Comparison of ENCODE assay signal across 16 cellular contexts in genomic region chr19:46320559-46320958, GRCh38. TPM values are rescaled to one million over a fixed set of nuclear protein-coding genes. Genes with fewer than 3 reads are reported as not detected.
DNase-seq lines count a peak whose midpoint lies in the region; ATAC-seq and TF ChIP-seq lines count a peak whose summit lies in the region.
"Had no signal": no experiment of that assay in that cellular context is flagged by ENCODE, and none has a peak within 500 bp of the region (broad histone marks: within the 10 kb centered on the region; RNA-seq: fewer than 3 reads in every experiment).

No MANE protein-coding gene starts in this region.

- no peak for DNase-seq in activated naive CD8-positive, alpha-beta T cell treated with anti-CD3 and anti-CD28 coated beads for 36 hours
- no peak for DNase-seq in activated naive CD8-positive, alpha-beta T cell treated with anti-CD3 and anti-CD28 coated beads, Interleukin-2, amount 50 U/mL, for 24 hours
- DNase-seq in endothelial cell (ENCODE audit: low spot score), result no peak
- DNase-seq in nephron progenitor cell, result no peak
- no peak for DNase-seq in stimulated activated naive CD8-positive, alpha-beta T cell treated with anti-CD3 and anti-CD28 coated beads, Interleukin-15, Interleukin-2, amounts not matched to agents 100 U/mL and 50 U/mL, for 24 hours
- DNase-seq in NCI-H187 (lab: John Stamatoyannopoulos, UW), result no peak
- DNase-seq in stimulated activated CD4-positive, alpha-beta T cell treated with anti-CD3 and anti-CD28 coated beads, Interleukin-2, amount 100 ng/mL, for 24 hours, result no peak
- DNase-seq: CD8-positive, alpha-beta T cell; COR-L47; DMS153; DMS79 treated with DMSO at 0.1 percent for 48 hours; EL; HFFc6 had no signal

- no peak overlapping the region for H3K4me3 Mint-ChIP-seq in activated naive CD8-positive, alpha-beta T cell treated with anti-CD3 and anti-CD28 coated beads for 36 hours
- no peak overlapping the region for H3K4me3 Mint-ChIP-seq in activated naive CD8-positive, alpha-beta T cell treated with anti-CD3 and anti-CD28 coated beads, Interleukin-2, amount 50 U/mL, for 24 hours
- H3K4me3 Mint-ChIP-seq in endothelial cell (ENCODE audit: unreplicated experiment), result peak overlapping the region; percentile 73
- H3K4me3 Mint-ChIP-seq in nephron progenitor cell, result no peak overlapping the region
- H3K4me3 Mint-ChIP-seq: CD14-positive monocyte; CD8-positive, alpha-beta T cell; HFFc6 had no signal

- no peaks in the 10 kb centered on the region for H3K27me3 Mint-ChIP-seq in activated naive CD8-positive, alpha-beta T cell treated with anti-CD3 and anti-CD28 coated beads for 36 hours
- no peaks in the 10 kb centered on the region for H3K27me3 Mint-ChIP-seq in activated naive CD8-positive, alpha-beta T cell treated with anti-CD3 and anti-CD28 coated beads, Interleukin-2, amount 50 U/mL, for 24 hours
- peaks cover 9% of the 10 kb centered on the region for H3K27me3 Mint-ChIP-seq in endothelial cell (ENCODE audit: unreplicated experiment)
- no peaks in the 10 kb centered on the region for H3K27me3 Mint-ChIP-seq in nephron progenitor cell (ENCODE audit: low read depth, poor library complexity)

- ATAC-seq in activated naive CD8-positive, alpha-beta T cell treated with anti-CD3 and anti-CD28 coated beads, Interleukin-2, amount 50 U/mL, for 24 hours, result no peak
- ATAC-seq in stimulated activated naive CD8-positive, alpha-beta T cell treated with anti-CD3 and anti-CD28 coated beads, Interleukin-15, Interleukin-2, amounts not matched to agents 100 U/mL and 50 U/mL, for 24 hours, result no peak
- no peak for ATAC-seq in HG02970 (IDR thresholded peaks at IDR 0.05; ENCODE audit: low FRiP score, unreplicated experiment)
- ATAC-seq: CD8-positive, alpha-beta T cell; HepG2 had no signal

- no peaks in the 10 kb centered on the region for H3K9me3 Mint-ChIP-seq in activated naive CD8-positive, alpha-beta T cell treated with anti-CD3 and anti-CD28 coated beads for 36 hours
- H3K9me3 Mint-ChIP-seq in activated naive CD8-positive, alpha-beta T cell treated with anti-CD3 and anti-CD28 coated beads, Interleukin-2, amount 50 U/mL, for 24 hours, result peaks cover 4% of the 10 kb centered on the region
- H3K9me3 Mint-ChIP-seq in endothelial cell (ENCODE audit: unreplicated experiment) (no peaks in the 10 kb centered on the region), nephron progenitor cell (peaks cover 10% of the 10 kb centered on the region)

- TF ChIP-seq CTCF in endothelial cell (IDR thresholded peaks at IDR 0.05; ENCODE audit: unreplicated experiment) (no peak), nephron progenitor cell (IDR thresholded peaks at IDR 0.05) (no peak)

- H3K27ac Mint-ChIP-seq in activated naive CD8-positive, alpha-beta T cell treated with anti-CD3 and anti-CD28 coated beads for 36 hours, result peak overlapping the region; percentile 4
- H3K27ac Mint-ChIP-seq in activated naive CD8-positive, alpha-beta T cell treated with anti-CD3 and anti-CD28 coated beads, Interleukin-2, amount 50 U/mL, for 24 hours, result no peak overlapping the region
- H3K27ac Mint-ChIP-seq in endothelial cell (ENCODE audit: unreplicated experiment), result no peak overlapping the region
- peak overlapping the region; percentile 87 for H3K27ac Mint-ChIP-seq in nephron progenitor cell
- H3K27ac Mint-ChIP-seq: CD8-positive, alpha-beta T cell; HFFc6 had no signal

- H3K36me3 Mint-ChIP-seq in activated naive CD8-positive, alpha-beta T cell treated with anti-CD3 and anti-CD28 coated beads for 36 hours, result no peaks in the 10 kb centered on the region
- H3K36me3 Mint-ChIP-seq in activated naive CD8-positive, alpha-beta T cell treated with anti-CD3 and anti-CD28 coated beads, Interleukin-2, amount 50 U/mL, for 24 hours (ENCODE audit: low read depth), result no peaks in the 10 kb centered on the region
- H3K36me3 Mint-ChIP-seq in endothelial cell (ENCODE audit: low read depth, unreplicated experiment), result peaks cover 42% of the 10 kb centered on the region
- peaks cover 62% of the 10 kb centered on the region for H3K36me3 Mint-ChIP-seq in nephron progenitor cell (ENCODE audit: low read depth)
- H3K36me3 Mint-ChIP-seq: CD14-positive monocyte had no signal

- H3K4me1 Mint-ChIP-seq in activated naive CD8-positive, alpha-beta T cell treated with anti-CD3 and anti-CD28 coated beads for 36 hours, result no peaks in the 10 kb centered on the region
- H3K4me1 Mint-ChIP-seq in activated naive CD8-positive, alpha-beta T cell treated with anti-CD3 and anti-CD28 coated beads, Interleukin-2, amount 50 U/mL, for 24 hours, result no peaks in the 10 kb centered on the region
- no peaks in the 10 kb centered on the region for H3K4me1 Mint-ChIP-seq in endothelial cell (ENCODE audit: unreplicated experiment)
- no peaks in the 10 kb centered on the region for H3K4me1 Mint-ChIP-seq in nephron progenitor cell

RNA-seq across cellular contexts. Expression of gene HIF3A, which starts 23.7 kb away (rescaled TPM):
- total RNA-seq in activated naive CD8-positive, alpha-beta T cell treated with anti-CD3 and anti-CD28 coated beads for 36 hours, result not detected
- total RNA-seq in endothelial cell (ENCODE audit: unreplicated experiment), result 54.2 TPM
- total RNA-seq: CD8-positive, alpha-beta T cell had no signal

RNA-seq across cellular contexts. Expression of gene PPP5C, which starts 26.3 kb away (rescaled TPM):
- 100 to 1,000 TPM; 123 to 132 TPM for total RNA-seq in activated naive CD8-positive, alpha-beta T cell treated with anti-CD3 and anti-CD28 coated beads for 36 hours
- 66.7 TPM for total RNA-seq in endothelial cell (ENCODE audit: unreplicated experiment)

Comparison
In these comparisons a context has a peak if more than half of its experiments do, and no peak if none do; other contexts are left out.
1. H3K27ac Mint-ChIP-seq: peak in activated naive CD8-positive, alpha-beta T cell treated with anti-CD3 and anti-CD28 coated beads for 36 hours (single experiment) and nephron progenitor cell (single experiment); none in activated naive CD8-positive, alpha-beta T cell treated with anti-CD3 and anti-CD28 coated beads, Interleukin-2, amount 50 U/mL, for 24 hours (single experiment) and endothelial cell (single experiment).
2. RNA of gene HIF3A, which starts 23.7 kb away (total RNA-seq): 54.2 TPM in endothelial cell (single experiment); not detected in activated naive CD8-positive, alpha-beta T cell treated with anti-CD3 and anti-CD28 coated beads for 36 hours; every median in the first group is over 10 times any median in the second.